ENCODE assay signal across 18 cellular contexts in the genomic region with DNA sequence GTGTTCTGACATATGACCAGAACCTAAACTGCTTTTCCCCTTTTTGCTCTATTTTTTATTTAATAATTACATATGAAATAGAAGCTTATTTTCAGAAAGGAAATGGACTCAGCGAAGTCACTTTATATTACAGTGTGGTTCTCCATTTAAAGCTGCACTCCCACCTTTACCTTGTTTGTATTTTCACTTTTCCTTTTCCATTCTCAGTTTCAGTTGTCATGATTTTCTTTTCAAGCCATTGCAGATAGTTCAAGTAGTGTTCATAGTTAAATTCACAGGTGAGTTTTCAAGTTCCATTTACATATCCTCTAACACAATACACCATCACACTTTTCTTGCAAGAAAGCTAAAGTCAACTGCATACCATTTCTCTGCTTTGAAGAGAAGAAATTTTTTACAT.
DNase-seq lines count a peak whose midpoint lies in the region; ATAC-seq lines count a peak whose summit lies in the region.
"Had no signal": no experiment of that assay in that cellular context is flagged by ENCODE, and none has a peak within 500 bp of the region (broad histone marks: within the 10 kb centered on the region; RNA-seq: fewer than 3 reads in every experiment).

No MANE protein-coding gene starts in this region.

- no peak overlapping the region for H3K4me3 Mint-ChIP-seq in activated CD8-positive, alpha-beta memory T cell treated with anti-CD3 and anti-CD28 coated beads, Interleukin-2, amount 10 ng/mL, durations not matched to agents 7 days and 5 days
- H3K4me3 Mint-ChIP-seq: activated CD4-positive, alpha-beta T cell treated with anti-CD3 and anti-CD28 coated beads, Interleukin-2, amount 10 ng/mL, durations not matched to agents 7 days and 5 days; activated naive CD8-positive, alpha-beta T cell treated with anti-CD3 and anti-CD28 coated beads, Interleukin-2, amount 10 ng/mL, durations not matched to agents 7 days and 5 days had no signal

- H3K27ac Mint-ChIP-seq in activated CD8-positive, alpha-beta memory T cell treated with anti-CD3 and anti-CD28 coated beads, Interleukin-2, amount 10 ng/mL, durations not matched to agents 7 days and 5 days: no peak overlapping the region
- H3K27ac Mint-ChIP-seq: activated CD4-positive, alpha-beta T cell treated with anti-CD3 and anti-CD28 coated beads, Interleukin-2, amount 10 ng/mL, durations not matched to agents 7 days and 5 days; activated naive CD8-positive, alpha-beta T cell treated with anti-CD3 and anti-CD28 coated beads, Interleukin-2, amount 10 ng/mL, durations not matched to agents 7 days and 5 days had no signal

- H3K9me3 Mint-ChIP-seq in activated CD8-positive, alpha-beta memory T cell treated with anti-CD3 and anti-CD28 coated beads, Interleukin-2, amount 10 ng/mL, durations not matched to agents 7 days and 5 days (ENCODE audit: low read depth): no peaks in the 10 kb centered on the region
- H3K9me3 Mint-ChIP-seq: activated CD4-positive, alpha-beta T cell treated with anti-CD3 and anti-CD28 coated beads, Interleukin-2, amount 10 ng/mL, durations not matched to agents 7 days and 5 days; activated naive CD8-positive, alpha-beta T cell treated with anti-CD3 and anti-CD28 coated beads, Interleukin-2, amount 10 ng/mL, durations not matched to agents 7 days and 5 days had no signal

- ATAC-seq in GM18858 (IDR thresholded peaks at IDR 0.05; ENCODE audit: unreplicated experiment) (peak; percentile 90), GM21381 (IDR thresholded peaks at IDR 0.05; ENCODE audit: unreplicated experiment) (peak; percentile 77), HG02870 (IDR thresholded peaks at IDR 0.05; ENCODE audit: unreplicated experiment) (peak; percentile 79), HG03432 (IDR thresholded peaks at IDR 0.05; ENCODE audit: unreplicated experiment) (peak; percentile 91)
- ATAC-seq in activated CD8-positive, alpha-beta memory T cell treated with anti-CD3 and anti-CD28 coated beads, Interleukin-2, amount 10 ng/mL, durations not matched to agents 7 days and 5 days: no peak
- ATAC-seq: mucosa of descending colon, upper lobe of right lung had no signal

- no peaks in the 10 kb centered on the region for H3K4me1 Mint-ChIP-seq in activated CD8-positive, alpha-beta memory T cell treated with anti-CD3 and anti-CD28 coated beads, Interleukin-2, amount 10 ng/mL, durations not matched to agents 7 days and 5 days
- H3K4me1 Mint-ChIP-seq: activated CD4-positive, alpha-beta T cell treated with anti-CD3 and anti-CD28 coated beads, Interleukin-2, amount 10 ng/mL, durations not matched to agents 7 days and 5 days; activated naive CD8-positive, alpha-beta T cell treated with anti-CD3 and anti-CD28 coated beads, Interleukin-2, amount 10 ng/mL, durations not matched to agents 7 days and 5 days had no signal

- no peaks in the 10 kb centered on the region for H3K36me3 Mint-ChIP-seq in activated CD8-positive, alpha-beta memory T cell treated with anti-CD3 and anti-CD28 coated beads, Interleukin-2, amount 10 ng/mL, durations not matched to agents 7 days and 5 days
- H3K36me3 Mint-ChIP-seq: activated naive CD8-positive, alpha-beta T cell treated with anti-CD3 and anti-CD28 coated beads, Interleukin-2, amount 10 ng/mL, durations not matched to agents 7 days and 5 days had no signal

- no peak for DNase-seq in activated CD8-positive, alpha-beta memory T cell treated with anti-CD3 and anti-CD28 coated beads, Interleukin-2, amount 10 ng/mL, durations not matched to agents 7 days and 5 days
- DNase-seq in HCEC 1CT: no peak
- no peak for DNase-seq in activated CD8-positive, alpha-beta memory T cell treated with anti-CD3 and anti-CD28 coated beads, Interleukin-2, amount 50 U/mL, for 4 hours
- DNase-seq in NCI-H2196 (lab: John Stamatoyannopoulos, UW; ENCODE audit: unreplicated experiment): no peak
- DNase-seq: activated CD4-positive, alpha-beta T cell treated with anti-CD3 and anti-CD28 coated beads, Interleukin-2, amount 10 ng/mL, durations not matched to agents 7 days and 5 days; activated naive CD8-positive, alpha-beta T cell treated with anti-CD3 and anti-CD28 coated beads, Interleukin-2, amount 10 ng/mL, durations not matched to agents 7 days and 5 days; activated T-cell treated with anti-CD3 and anti-CD28 coated beads, Interleukin-2, amount 50 U/mL, for 48 hours; effector CD4-positive, alpha-beta T cell; GOT3; KG1; mucosa of descending colon; NCI-H1105; NCI-H2227 treated with DMSO at 0.1 percent for 48 hours; upper lobe of right lung had no signal

- CTCF ChIA-PET in activated CD8-positive, alpha-beta memory T cell treated with anti-CD3 and anti-CD28 coated beads, Interleukin-2, amount 10 ng/mL, durations not matched to agents 7 days and 5 days (lab: Charles Lee): no interaction called here

- no peaks in the 10 kb centered on the region for H3K27me3 Mint-ChIP-seq in activated CD8-positive, alpha-beta memory T cell treated with anti-CD3 and anti-CD28 coated beads, Interleukin-2, amount 10 ng/mL, durations not matched to agents 7 days and 5 days
- H3K27me3 Mint-ChIP-seq: activated CD4-positive, alpha-beta T cell treated with anti-CD3 and anti-CD28 coated beads, Interleukin-2, amount 10 ng/mL, durations not matched to agents 7 days and 5 days; activated naive CD8-positive, alpha-beta T cell treated with anti-CD3 and anti-CD28 coated beads, Interleukin-2, amount 10 ng/mL, durations not matched to agents 7 days and 5 days had no signal
